ENCODE assay signal across 1 cellular context in genomic region chr7:54757711-54758110, GRCh38.
TF ChIP-seq lines count a peak whose summit lies in the region.

No MANE protein-coding gene starts in this region.

TF ChIP-seq in GM12878, 131 proteins besides CTCF, POLR2A, EP300 and RAD21:
- TF ChIP-seq BHLHE40 (IDR thresholded peaks at IDR 0.05; ENCODE audit: borderline replicate concordance in 1 of 2, low read depth in 2 of 2, low read length in 1 of 2), result no peak
- TF ChIP-seq MXI1 (IDR thresholded peaks at IDR 0.05; ENCODE audit: low read depth, low read length), result no peak
- no peak for TF ChIP-seq KLF5 (IDR thresholded peaks at IDR 0.05; ENCODE audit: partially characterized antibody)
- no peak for TF ChIP-seq SMAD1 (IDR thresholded peaks at IDR 0.05; ENCODE audit: low read depth, partially characterized antibody)
- TF ChIP-seq RB1 (IDR thresholded peaks at IDR 0.05; ENCODE audit: borderline replicate concordance), result no peak
- TF ChIP-seq MYB (IDR thresholded peaks at IDR 0.05; ENCODE audit: borderline replicate concordance, low read depth, low read length), result no peak
- TF ChIP-seq PAX5 (IDR thresholded peaks at IDR 0.05; ENCODE audit: borderline replicate concordance, low read depth, low read length), result no peak
- no peak for TF ChIP-seq ZNF217 (IDR thresholded peaks at IDR 0.05)
- no peak for TF ChIP-seq ETV6 (conservative IDR thresholded peaks at IDR 0.05 in 1 of 2, IDR thresholded peaks at IDR 0.05 in 1 of 2; ENCODE audit: borderline replicate concordance in 1 of 2, low read depth in 1 of 2)
- no peak for TF ChIP-seq PML (IDR thresholded peaks at IDR 0.05; ENCODE audit: low read length)
- no peak for TF ChIP-seq USF1 (IDR thresholded peaks at IDR 0.05; ENCODE audit: borderline replicate concordance, extremely low read length, insufficient read depth, low read depth, low read length)
- TF ChIP-seq ZBED1 (IDR thresholded peaks at IDR 0.05; ENCODE audit: borderline replicate concordance), result no peak
- no peak for TF ChIP-seq SIN3A (IDR thresholded peaks at IDR 0.05; ENCODE audit: low read depth, low read length)
